ENCODE assay signal across 8 cellular contexts in the genomic region with DNA sequence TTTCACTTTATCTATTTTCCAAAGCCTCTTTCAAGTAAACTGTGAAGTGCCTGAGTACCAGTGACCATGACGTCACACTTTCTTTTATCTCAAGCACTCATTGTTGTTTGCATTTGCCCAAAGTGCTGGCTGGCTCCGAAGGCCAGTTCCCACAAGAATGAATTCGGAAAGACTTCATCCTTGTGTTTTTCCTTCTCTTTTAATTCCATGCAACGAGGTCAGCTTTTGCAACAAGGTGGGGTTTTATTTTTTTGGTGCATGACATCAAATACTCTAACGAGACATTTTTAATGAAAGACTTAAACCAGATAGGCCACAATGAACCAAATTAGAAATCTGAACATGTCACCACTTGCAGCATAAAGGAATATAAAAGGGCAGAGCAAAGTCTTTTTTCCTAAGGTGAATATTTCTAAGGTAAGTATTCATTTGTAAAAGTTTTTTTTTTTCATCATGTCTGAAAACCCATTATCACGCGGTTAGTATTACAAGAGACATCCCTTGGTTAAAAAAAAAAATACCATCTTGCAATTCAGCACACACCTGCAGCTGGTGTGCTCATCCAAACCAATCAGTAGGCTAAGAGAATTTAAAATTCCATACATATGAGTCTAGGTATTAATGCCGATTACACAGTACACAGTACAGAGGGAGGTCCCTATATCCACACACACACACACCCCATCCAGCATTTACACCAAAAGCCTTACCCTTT. TPM values are rescaled to one million over a fixed set of nuclear protein-coding genes. Genes with fewer than 3 reads are reported as not detected.
DNase-seq lines count a peak whose midpoint lies in the region; ATAC-seq and TF ChIP-seq lines count a peak whose summit lies in the region.

No MANE protein-coding gene starts in this region.

- H3K27me3 Mint-ChIP-seq in activated naive CD8-positive, alpha-beta T cell treated with anti-CD3 and anti-CD28 coated beads, Interleukin-2, amount 50 U/mL, for 24 hours = no peaks in the 10 kb centered on the region

- no peaks in the 10 kb centered on the region for H3K9me3 ChIP-seq in upper lobe of right lung

- peak overlapping the region; percentile 90 for H3K27ac Mint-ChIP-seq in activated naive CD8-positive, alpha-beta T cell treated with anti-CD3 and anti-CD28 coated beads, Interleukin-2, amount 50 U/mL, for 24 hours

- H3K9me3 Mint-ChIP-seq in activated naive CD8-positive, alpha-beta T cell treated with anti-CD3 and anti-CD28 coated beads, Interleukin-2, amount 50 U/mL, for 24 hours = no peaks in the 10 kb centered on the region

- ATAC-seq in activated naive CD8-positive, alpha-beta T cell treated with anti-CD3 and anti-CD28 coated beads, Interleukin-2, amount 50 U/mL, for 24 hours = no peak
- no peak for ATAC-seq in upper lobe of right lung
- ATAC-seq in GM19467 (IDR thresholded peaks at IDR 0.05; ENCODE audit: unreplicated experiment) = no peak
- no peak for ATAC-seq in HG02970 (IDR thresholded peaks at IDR 0.05; ENCODE audit: low FRiP score, unreplicated experiment)
- ATAC-seq in GM21528 (IDR thresholded peaks at IDR 0.05; ENCODE audit: low FRiP score, unreplicated experiment) = no peak

- H3K36me3 Mint-ChIP-seq in activated naive CD8-positive, alpha-beta T cell treated with anti-CD3 and anti-CD28 coated beads, Interleukin-2, amount 50 U/mL, for 24 hours (ENCODE audit: low read depth) = peaks cover 17% of the 10 kb centered on the region

- DNase-seq in DMS79 (lab: John Stamatoyannopoulos, UW) (peak; percentile 23), NCI-H1092 treated with DMSO at 0.1 percent for 48 hours (lab: John Stamatoyannopoulos, UW) (peak; percentile 24), kidney tubule cell (ENCODE audit: low spot score) (peak; percentile 53), upper lobe of right lung (no peak)
- DNase-seq in activated naive CD8-positive, alpha-beta T cell treated with anti-CD3 and anti-CD28 coated beads, Interleukin-2, amount 50 U/mL, for 24 hours = no peak

- no peaks in the 10 kb centered on the region for H3K27me3 ChIP-seq in upper lobe of right lung

- H3K4me3 Mint-ChIP-seq in activated naive CD8-positive, alpha-beta T cell treated with anti-CD3 and anti-CD28 coated beads, Interleukin-2, amount 50 U/mL, for 24 hours = peak overlapping the region; percentile 96

- no peaks in the 10 kb centered on the region for H3K36me3 ChIP-seq in upper lobe of right lung

- H3K4me3 ChIP-seq in upper lobe of right lung = peak overlapping the region; percentile 75

- TF ChIP-seq CTCF in upper lobe of right lung (IDR thresholded peaks at IDR 0.05) = no peak

- peak overlapping the region; percentile 78 for H3K27ac ChIP-seq in upper lobe of right lung

- peaks cover 27% of the 10 kb centered on the region for H3K4me1 ChIP-seq in upper lobe of right lung

- intact Hi-C loops in upper lobe of right lung (cut with DNase I) = loop anchor here (10.0 kb wide), 1 partner anchor 210 kb away; no protein-coding TSS in a partner anchor

- H3K4me1 Mint-ChIP-seq in activated naive CD8-positive, alpha-beta T cell treated with anti-CD3 and anti-CD28 coated beads, Interleukin-2, amount 50 U/mL, for 24 hours = peaks cover 63% of the 10 kb centered on the region

RNA-seq across cellular contexts. Expression of a gene that starts 2.4 kb away (rescaled TPM):
- 21.2 TPM for total RNA-seq in upper lobe of right lung

Comparison
In these comparisons a context has a peak if more than half of its experiments do, and no peak if none do; other contexts are left out.
1. DNase-seq: peak in DMS79 (single experiment), NCI-H1092 treated with DMSO at 0.1 percent for 48 hours (single experiment) and kidney tubule cell (single experiment); none in activated naive CD8-positive, alpha-beta T cell treated with anti-CD3 and anti-CD28 coated beads, Interleukin-2, amount 50 U/mL, for 24 hours (single experiment) and upper lobe of right lung (single experiment).